In the genomic region with DNA sequence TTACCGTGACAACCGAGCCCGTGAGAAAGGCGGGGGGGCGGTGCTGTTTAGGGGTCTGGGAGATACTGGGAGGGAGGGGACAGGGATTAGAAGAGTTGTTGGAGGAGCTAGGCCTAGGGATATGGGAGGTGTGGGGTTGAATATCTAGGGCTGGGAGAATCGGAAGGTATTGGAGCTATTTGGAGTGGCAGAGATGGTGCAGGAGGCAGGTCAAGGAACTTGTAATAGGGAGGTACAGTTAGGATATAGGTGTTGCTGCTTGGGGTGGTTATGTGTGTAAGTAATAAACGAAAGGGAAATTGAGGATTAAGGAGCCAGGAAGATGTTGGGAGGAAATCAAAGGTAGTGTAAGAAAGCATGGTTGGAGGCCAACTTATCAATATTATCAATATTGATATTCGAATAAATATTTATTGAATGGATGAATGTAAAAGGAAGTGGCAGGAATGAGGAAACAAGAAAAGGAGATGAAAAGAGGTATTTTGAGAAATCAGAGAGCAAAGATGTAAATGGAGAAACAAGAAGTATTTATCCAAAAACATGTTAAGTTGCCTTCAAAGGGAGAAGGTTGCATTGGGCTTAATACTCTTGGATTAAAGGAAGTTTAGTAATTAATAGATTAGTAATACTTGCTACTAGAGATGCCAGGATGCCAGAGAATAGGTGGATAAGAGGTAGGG, we compare ENCODE assay signal across 9 cellular contexts. TPM values are rescaled to one million over a fixed set of nuclear protein-coding genes. Genes with fewer than 3 reads are reported as not detected.
DNase-seq lines count a peak whose midpoint lies in the region; ATAC-seq and TF ChIP-seq lines count a peak whose summit lies in the region.
"Had no signal": no experiment of that assay in that cellular context is flagged by ENCODE, and none has a peak within 500 bp of the region (broad histone marks: within the 10 kb centered on the region; RNA-seq: fewer than 3 reads in every experiment).

No MANE protein-coding gene starts in this region.

- ATAC-seq in HG03025 (IDR thresholded peaks at IDR 0.05; ENCODE audit: low FRiP score, unreplicated experiment) (no peak), GM21367 (IDR thresholded peaks at IDR 0.05; ENCODE audit: unreplicated experiment) (no peak), GM19455 (IDR thresholded peaks at IDR 0.05; ENCODE audit: unreplicated experiment) (no peak)

- peaks cover 4% of the 10 kb centered on the region for H3K4me1 ChIP-seq in SJCRH30
- peaks cover 11% of the 10 kb centered on the region for H3K4me1 ChIP-seq in rectal smooth muscle tissue (ENCODE audit: control insufficient read depth, insufficient read depth, low read length)

- no peak for TF ChIP-seq CTCF in GM12875 (IDR thresholded peaks at IDR 0.05; ENCODE audit: borderline replicate concordance, insufficient read depth, low read depth, low read length)
- TF ChIP-seq CTCF in fibroblast of the aortic adventitia (IDR thresholded peaks at IDR 0.05; ENCODE audit: insufficient read depth, low read length): no peak

- DNase-seq in SJCRH30 (peak in 1 of 2 experiments; percentile 83), fibroblast of the aortic adventitia (ENCODE audit: low read depth) (no peak), NOMO-1 (lab: John Stamatoyannopoulos, UW; ENCODE audit: unreplicated experiment in 2 of 2) (no peak)

- no peaks in the 10 kb centered on the region for H3K9me3 ChIP-seq in SJCRH30 (replicated peaks)

- peak overlapping the region; percentile 75 for H3K9ac ChIP-seq in rectal smooth muscle tissue (ENCODE audit: low read length)

- peak overlapping the region; percentile 60 for H3K4me3 ChIP-seq in GM12875 (ENCODE audit: low read depth, low read length)
- peak overlapping the region; percentile 71 for H3K4me3 ChIP-seq in SJCRH30
- H3K4me3 ChIP-seq in fibroblast of the aortic adventitia (ENCODE audit: low read depth, low read length): peak overlapping the region; percentile 94
- peak overlapping the region; percentile 95 for H3K4me3 ChIP-seq in rectal smooth muscle tissue (ENCODE audit: low read length)

- H3K27me3 ChIP-seq in SJCRH30 (no peaks in the 10 kb centered on the region), rectal smooth muscle tissue (ENCODE audit: control insufficient read depth, insufficient read depth, low read length) (peaks cover 7% of the 10 kb centered on the region)

- H3K27ac ChIP-seq in SJCRH30 (peak overlapping the region; percentile 71), rectal smooth muscle tissue (ENCODE audit: low read depth, low read length) (peak overlapping the region; percentile 83)

- no peaks in the 10 kb centered on the region for H3K36me3 ChIP-seq in SJCRH30
- H3K36me3 ChIP-seq in rectal smooth muscle tissue (ENCODE audit: control insufficient read depth, insufficient read depth, low read length): peaks cover 10% of the 10 kb centered on the region

RNA-seq across cellular contexts. Expression of gene PPP1R11, which starts 0.6 kb away (rescaled TPM):
- 43.5 and 43.9 TPM in 2 replicates for total RNA-seq in SJCRH30 (2014; rRNA removed; shearing (Covaris generic))
- 19.0 and 52.5 TPM in 2 replicates for total RNA-seq in fibroblast of the aortic adventitia (ENCODE audit: low replicate concordance)

RNA-seq across cellular contexts. Expression of gene POLR1H, which starts 6.5 kb away (rescaled TPM):
- 31.0 and 40.6 TPM in 2 replicates for total RNA-seq in SJCRH30 (2014; rRNA removed; shearing (Covaris generic))
- total RNA-seq in fibroblast of the aortic adventitia (ENCODE audit: low replicate concordance): 11.0 and 18.3 TPM in 2 replicates

RNA-seq across cellular contexts. Expression of gene RNF39, which starts 8.0 kb away (rescaled TPM):
- not detected in 2 replicates for total RNA-seq in SJCRH30 (2014; rRNA removed; shearing (Covaris generic))
- not detected in 2 replicates for total RNA-seq in fibroblast of the aortic adventitia (ENCODE audit: low replicate concordance)
- total RNA-seq: T-helper 1 cell treated with Interleukin-12 subunit alpha and Interleukin-12 subunit beta and Interleukin-4 antibody, amounts not matched to agents 30 ng/mL and 1 ng/mL, for 36 hours had no signal

RNA-seq across cellular contexts. Expression of gene TRIM31, which starts 45.3 kb away (rescaled TPM):
- total RNA-seq in SJCRH30 (2014; rRNA removed; shearing (Covaris generic)): 0.10 TPM in 1 of 2 replicates, not detected in the other
- not detected in 2 replicates for total RNA-seq in fibroblast of the aortic adventitia (ENCODE audit: low replicate concordance)
- total RNA-seq: T-helper 1 cell treated with Interleukin-12 subunit alpha and Interleukin-12 subunit beta and Interleukin-4 antibody, amounts not matched to agents 30 ng/mL and 1 ng/mL, for 36 hours had no signal
